Comparison of ENCODE assay signal across 12 cellular contexts in genomic region chr2:68468801-68469200, GRCh38. TPM values are rescaled to one million over a fixed set of nuclear protein-coding genes. Genes with fewer than 3 reads are reported as not detected.
DNase-seq lines count a peak whose midpoint lies in the region; ATAC-seq, FAIRE-seq and TF ChIP-seq lines count a peak whose summit lies in the region.
"Had no signal": no experiment of that assay in that cellular context is flagged by ENCODE, and none has a peak within 500 bp of the region (broad histone marks: within the 10 kb centered on the region; RNA-seq: fewer than 3 reads in every experiment).

No MANE protein-coding gene starts in this region.

- H2AFZ ChIP-seq in K562 (ENCODE audit: low read depth, low read length) = peak overlapping the region; percentile 91
- no peak overlapping the region for H2AFZ ChIP-seq in neuron (ENCODE audit: low read depth, low read length)

- H3K9me3 Mint-ChIP-seq in T-helper 1 cell treated with Interleukin-12 subunit alpha and Interleukin-12 subunit beta and Interleukin-4 antibody, amounts not matched to agents 30 μg/mL and 1 μg/mL, for 36 hours = no peaks in the 10 kb centered on the region
- H3K9me3 Mint-ChIP-seq in IgD-negative memory B cell = no peaks in the 10 kb centered on the region

- H3K79me2 ChIP-seq in K562 (ENCODE audit: control insufficient read depth, insufficient read depth, low read length) = peaks cover 3% of the 10 kb centered on the region; the same call in 2 of the 3 replicates

- in situ Hi-C loops in K562 (cut with MboI) = loop anchor here (10.0 kb wide), 1 partner anchor 366 kb away; no protein-coding TSS in a partner anchor

- POLR2A ChIA-PET in K562 (lab: Yijun Ruan, JAX) = interaction anchor here (0.6 to 1.3 kb wide), 4 partner anchors 15 to 252 kb away, joined by 3 to 4 read pairs (median 3); no protein-coding TSS in a partner anchor

- no peaks in the 10 kb centered on the region for H3K9me1 ChIP-seq in K562 (ENCODE audit: control insufficient read depth, insufficient read depth, low read length)

- H3K36me3 ChIP-seq in K562 (ENCODE audit: control insufficient read depth, insufficient read depth, low read length) (no peaks in the 10 kb centered on the region; the same call in 2 of the 3 replicates), neuron (ENCODE audit: insufficient read depth, low read length) (no peaks in the 10 kb centered on the region), tibial artery (no peaks in the 10 kb centered on the region)

- TF ChIP-seq POLR2A in K562 (conservative IDR thresholded peaks at IDR 0.05) = no peak

- TF ChIP-seq CTCF in K562 (IDR thresholded peaks at IDR 0.05 in 2 of 3, conservative IDR thresholded peaks at IDR 0.05 in 1 of 3; ENCODE audit: insufficient read depth in 2 of 3, low read depth in 1 of 3, low read length in 3 of 3) = no peak
- TF ChIP-seq CTCF in tibial artery (IDR thresholded peaks at IDR 0.05) = no peak

- CTCF ChIA-PET in K562 (lab: Yijun Ruan, JAX; ENCODE audit: low intra/inter-chr PET ratio) = no interaction called here

- no peak for FAIRE-seq in K562 (lab: Jason Lieb, UNC)

- whole genome bisulfite sequencing in K562 (ENCODE audit: insufficient coverage, low coverage, missing lambda C conversion rate) = 18% methylated on average over 2 of the region's 2 CpGs

- no peak for TF ChIP-seq RAD21 in K562 (CRISPR knock-in tag; conservative IDR thresholded peaks at IDR 0.05 in 1 of 2, IDR thresholded peaks at IDR 0.05 in 1 of 2)

- H3K4me3 Mint-ChIP-seq in T-helper 1 cell treated with Interleukin-12 subunit alpha and Interleukin-12 subunit beta and Interleukin-4 antibody, amounts not matched to agents 30 μg/mL and 1 μg/mL, for 36 hours = peak overlapping the region; percentile 92
- peak overlapping the region in 3 of 4 donors; percentile 34 to 96 (median 92) for H3K4me3 Mint-ChIP-seq in IgD-negative memory B cell

- H3K4me1 ChIP-seq in K562 (replicated peaks in 1 of 2; ENCODE audit: control insufficient read depth in 2 of 2, insufficient read depth in 2 of 2, low read length in 2 of 2) = peaks cover 8 to 30% of the 10 kb centered on the region in 2 experiments; a peak in 4 of 5 replicates
- H3K4me1 ChIP-seq in neuron (ENCODE audit: insufficient read depth, low read length) = peaks cover 15% of the 10 kb centered on the region
- peaks cover 0 to 19% (median 11%) of the 10 kb centered on the region in 4 donors for H3K4me1 ChIP-seq in tibial artery

- H3K27me3 ChIP-seq in K562 (ENCODE audit: control insufficient read depth in 2 of 2, insufficient read depth in 2 of 2, low read length in 2 of 2) = no peaks in the 10 kb centered on the region; a peak in 1 of 5 replicates
- H3K27me3 ChIP-seq in neuron (ENCODE audit: insufficient read depth, low read length) = no peaks in the 10 kb centered on the region
- no peaks in the 10 kb centered on the region for H3K27me3 ChIP-seq in tibial artery

- H3K4me3 ChIP-seq in K562 (peak overlapping the region; percentile 76; the same call in 1 of the 2 replicates), neuron (ENCODE audit: low read length) (peak overlapping the region; percentile 75), tibial artery (no peak overlapping the region)

- intact Hi-C loops in K562 (cut with micrococcal nuclease) (no loop called here), tibial artery (cut with DNase I; ENCODE audit: low total_unique reads) (loop anchor here (10.0 kb wide), 1 partner anchor 456 kb away; no protein-coding TSS in a partner anchor)

- H3K9me3 ChIP-seq in K562 (replicated peaks; ENCODE audit: control insufficient read depth, insufficient read depth, low read depth, low read length) (no peaks in the 10 kb centered on the region), neuron (ENCODE audit: low read length) (no peaks in the 10 kb centered on the region), tibial artery (no peaks in the 10 kb centered on the region)

- H3K27ac ChIP-seq in K562 (ENCODE audit: extremely low read depth, low read depth, low read length) (peak overlapping the region; percentile 9; the same call in 1 of the 3 replicates), tibial artery (no peak overlapping the region)

- H3K4me2 ChIP-seq in K562 (ENCODE audit: insufficient read depth, low read length) = peak overlapping the region; percentile 82

- no peak for TF ChIP-seq EP300 in K562 (IDR thresholded peaks at IDR 0.05; ENCODE audit: low read length)

- peak overlapping the region in 1 of 2 experiments; percentile 81; a peak in 2 of 4 replicates for H3K9ac ChIP-seq in K562 (ENCODE audit: insufficient read depth in 1 of 2, low read depth in 2 of 2, low read length in 2 of 2)

- peaks cover 13% of the 10 kb centered on the region for H3K27me3 Mint-ChIP-seq in T-helper 1 cell treated with Interleukin-12 subunit alpha and Interleukin-12 subunit beta and Interleukin-4 antibody, amounts not matched to agents 30 μg/mL and 1 μg/mL, for 36 hours (ENCODE audit: low read depth)
- H3K27me3 Mint-ChIP-seq in IgD-negative memory B cell = no peaks in the 10 kb centered on the region

- H3K36me3 Mint-ChIP-seq in T-helper 1 cell treated with Interleukin-12 subunit alpha and Interleukin-12 subunit beta and Interleukin-4 antibody, amounts not matched to agents 30 μg/mL and 1 μg/mL, for 36 hours (ENCODE audit: low read depth) = peaks cover 5% of the 10 kb centered on the region
- H3K36me3 Mint-ChIP-seq in IgD-negative memory B cell = no peaks in the 10 kb centered on the region

- peaks cover 39% of the 10 kb centered on the region for H3K4me1 Mint-ChIP-seq in T-helper 1 cell treated with Interleukin-12 subunit alpha and Interleukin-12 subunit beta and Interleukin-4 antibody, amounts not matched to agents 30 μg/mL and 1 μg/mL, for 36 hours (ENCODE audit: low read depth)
- H3K4me1 Mint-ChIP-seq in IgD-negative memory B cell = peaks cover 16 to 23% (median 21%) of the 10 kb centered on the region in 3 donors

- no TSS peak for BruUV-seq in K562 (replicated peaks; lab: Mats Ljungman, UMichigan)

- no peaks in the 10 kb centered on the region for H4K20me1 ChIP-seq in K562 (replicated peaks; ENCODE audit: control insufficient read depth, insufficient read depth, low read length)

- H3K27ac Mint-ChIP-seq in T-helper 1 cell treated with Interleukin-12 subunit alpha and Interleukin-12 subunit beta and Interleukin-4 antibody, amounts not matched to agents 30 μg/mL and 1 μg/mL, for 36 hours = peak overlapping the region; percentile 5
- H3K27ac Mint-ChIP-seq in IgD-negative memory B cell = no peak overlapping the region

- no peak for ATAC-seq in K562

- DNase-seq in T-helper 1 cell (no peak), K562 (ENCODE audit: extremely low read depth in 1 of 4, low spot score in 3 of 4) (peak in 1 of 4 experiments; percentile 33), HCEC 1CT (no peak), nucleus accumbens (lab: John Stamatoyannopoulos, UW) (no peak), tibial artery (no peak)
- DNase-seq: ACHN; activated effector memory CD4-positive, alpha-beta T cell treated with anti-CD3 and anti-CD28 coated beads, Interleukin-2, amount 50 U/mL, for 16 hours; GOT3; NCI-H1048 had no signal

TF ChIP-seq in K562, 482 proteins besides CTCF, POLR2A, EP300 and RAD21 (continues in another document):
- TF ChIP-seq NCOR1 (IDR thresholded peaks at IDR 0.05) = no peak; the same call in 1 of the 2 replicates
- TF ChIP-seq SNRNP70 (optimal IDR thresholded peaks at IDR 0.05; ENCODE audit: low read depth, low read length) = no peak
- TF ChIP-seq DACH1 (IDR thresholded peaks at IDR 0.05; ENCODE audit: partially characterized antibody) = no peak
- TF ChIP-seq MYBL2 (IDR thresholded peaks at IDR 0.05; ENCODE audit: low read depth) = peak; percentile 43; the same call in 1 of the 2 replicates
- no peak for TF ChIP-seq MYBL2 (CRISPR knock-in tag; IDR thresholded peaks at IDR 0.05; ENCODE audit: borderline replicate concordance)
- TF ChIP-seq HLTF (IDR thresholded peaks at IDR 0.05) = 0 out of 2 replicates have a peak, but pooled peaks have one; percentile 43

RNA-seq across cellular contexts. Expression of gene APLF, which starts 1.4 kb away (rescaled TPM):
- 2.3 TPM for polyA plus RNA-seq in IgD-negative memory B cell
- total RNA-seq in K562 (2011; cell fraction: chromatin; rRNA removed; ENCODE audit: low replicate concordance) = 0.81 and 1.8 TPM in 2 replicates
- total RNA-seq in K562 (2011; cell fraction: nucleolus; rRNA removed) = 0.26 and 0.33 TPM in 2 replicates
- total RNA-seq in K562 (2011; cell fraction: nucleoplasm; rRNA removed) = 0.46 and 0.81 TPM in 2 replicates
- 0.32 and 1.3 TPM in 2 replicates for total RNA-seq in K562 (2014; rRNA removed)
- total RNA-seq in K562 (2014; rRNA removed; fragmentation: Illumina TruSeq; extraction: Trizol) = 0.84 and 1.1 TPM in 2 replicates
- 0.90 and 1.1 TPM in 2 replicates for total RNA-seq in K562 (2015; rRNA removed; fragmentation: Illumina TruSeq; extraction: Trizol)
- 0.67 and 0.71 TPM in 2 replicates for total RNA-seq in K562 (2021)
- 0.34 and 0.72 TPM in 2 replicates for polyA plus RNA-seq in K562 (2011; rRNA removed)
- 0.13 and 0.30 TPM in 2 replicates for polyA plus RNA-seq in K562 (2011; cell fraction: cytosol; rRNA removed)
- 0.41 and 0.45 TPM in 2 replicates for polyA plus RNA-seq in K562 (2011; cell fraction: nucleus; rRNA removed)
- 0.77 and 1.8 TPM in 2 replicates for polyA plus RNA-seq in K562 (2012)
- 0.51 and 0.77 TPM in 2 replicates for polyA plus RNA-seq in K562 (2014; fragmentation: Illumina TruSeq; extraction: Trizol)
- polyA plus RNA-seq in K562 (2014; fragmentation: Nextera tagmentation; extraction: Ambion mirVana) = under 1 TPM; 0.07 to 0.15 TPM
- polyA plus RNA-seq in K562 (2014; rRNA removed) = 0.45 TPM in 2 replicates
- polyA minus RNA-seq in K562 (2011; rRNA and poly(A)+ RNA removed) = 1.5 and 2.2 TPM in 2 replicates
- 0.46 and 0.76 TPM in 2 replicates for polyA minus RNA-seq in K562 (2011; cell fraction: cytosol; rRNA and poly(A)+ RNA removed)
- 1.2 and 1.3 TPM in 2 replicates for polyA minus RNA-seq in K562 (2011; cell fraction: nucleus; rRNA and poly(A)+ RNA removed)

RNA-seq across cellular contexts. Expression of gene FBXO48, which starts 1.7 kb away (rescaled TPM):
- 0.44 TPM for polyA plus RNA-seq in IgD-negative memory B cell
- total RNA-seq in K562 (2011; cell fraction: chromatin; rRNA removed; ENCODE audit: low replicate concordance) = 0.79 and 1.4 TPM in 2 replicates
- 0.79 and 0.83 TPM in 2 replicates for total RNA-seq in K562 (2011; cell fraction: nucleolus; rRNA removed)
- 1.5 and 3.9 TPM in 2 replicates for total RNA-seq in K562 (2011; cell fraction: nucleoplasm; rRNA removed)
- 0.24 and 0.36 TPM in 2 replicates for total RNA-seq in K562 (2014; rRNA removed)
- 0.73 and 0.93 TPM in 2 replicates for total RNA-seq in K562 (2014; rRNA removed; fragmentation: Illumina TruSeq; extraction: Trizol)
- 0.58 and 0.64 TPM in 2 replicates for total RNA-seq in K562 (2015; rRNA removed; fragmentation: Illumina TruSeq; extraction: Trizol)
- 0.64 and 0.65 TPM in 2 replicates for total RNA-seq in K562 (2021)
- 1.2 and 1.8 TPM in 2 replicates for polyA plus RNA-seq in K562 (2011; rRNA removed)
- polyA plus RNA-seq in K562 (2011; cell fraction: cytosol; rRNA removed) = 0.51 and 0.77 TPM in 2 replicates
- polyA plus RNA-seq in K562 (2011; cell fraction: nucleus; rRNA removed) = 0.65 and 0.95 TPM in 2 replicates
- polyA plus RNA-seq in K562 (2012) = 0.39 and 1.1 TPM in 2 replicates
- polyA plus RNA-seq in K562 (2014; fragmentation: Illumina TruSeq; extraction: Trizol) = 0.90 and 0.97 TPM in 2 replicates
- polyA plus RNA-seq in K562 (2014; fragmentation: Nextera tagmentation; extraction: Ambion mirVana) = under 1 TPM; 0.74 to 0.79 TPM
- 0.69 and 0.84 TPM in 2 replicates for polyA plus RNA-seq in K562 (2014; rRNA removed)
- polyA minus RNA-seq in K562 (2011; rRNA and poly(A)+ RNA removed) = 1.0 and 1.4 TPM in 2 replicates
- 0.48 TPM in 1 of 2 replicates, not detected in the other for polyA minus RNA-seq in K562 (2011; cell fraction: cytosol; rRNA and poly(A)+ RNA removed)
- 0.78 and 0.81 TPM in 2 replicates for polyA minus RNA-seq in K562 (2011; cell fraction: nucleus; rRNA and poly(A)+ RNA removed)

Comparison
In these comparisons a context has a peak if more than half of its experiments do, and no peak if none do; other contexts are left out.
1. H3K4me3 ChIP-seq: peak in K562 (single experiment) and neuron (single experiment); none in tibial artery (0 of 2).